Comparison of ENCODE assay signal across 8 cellular contexts in the genomic region with DNA sequence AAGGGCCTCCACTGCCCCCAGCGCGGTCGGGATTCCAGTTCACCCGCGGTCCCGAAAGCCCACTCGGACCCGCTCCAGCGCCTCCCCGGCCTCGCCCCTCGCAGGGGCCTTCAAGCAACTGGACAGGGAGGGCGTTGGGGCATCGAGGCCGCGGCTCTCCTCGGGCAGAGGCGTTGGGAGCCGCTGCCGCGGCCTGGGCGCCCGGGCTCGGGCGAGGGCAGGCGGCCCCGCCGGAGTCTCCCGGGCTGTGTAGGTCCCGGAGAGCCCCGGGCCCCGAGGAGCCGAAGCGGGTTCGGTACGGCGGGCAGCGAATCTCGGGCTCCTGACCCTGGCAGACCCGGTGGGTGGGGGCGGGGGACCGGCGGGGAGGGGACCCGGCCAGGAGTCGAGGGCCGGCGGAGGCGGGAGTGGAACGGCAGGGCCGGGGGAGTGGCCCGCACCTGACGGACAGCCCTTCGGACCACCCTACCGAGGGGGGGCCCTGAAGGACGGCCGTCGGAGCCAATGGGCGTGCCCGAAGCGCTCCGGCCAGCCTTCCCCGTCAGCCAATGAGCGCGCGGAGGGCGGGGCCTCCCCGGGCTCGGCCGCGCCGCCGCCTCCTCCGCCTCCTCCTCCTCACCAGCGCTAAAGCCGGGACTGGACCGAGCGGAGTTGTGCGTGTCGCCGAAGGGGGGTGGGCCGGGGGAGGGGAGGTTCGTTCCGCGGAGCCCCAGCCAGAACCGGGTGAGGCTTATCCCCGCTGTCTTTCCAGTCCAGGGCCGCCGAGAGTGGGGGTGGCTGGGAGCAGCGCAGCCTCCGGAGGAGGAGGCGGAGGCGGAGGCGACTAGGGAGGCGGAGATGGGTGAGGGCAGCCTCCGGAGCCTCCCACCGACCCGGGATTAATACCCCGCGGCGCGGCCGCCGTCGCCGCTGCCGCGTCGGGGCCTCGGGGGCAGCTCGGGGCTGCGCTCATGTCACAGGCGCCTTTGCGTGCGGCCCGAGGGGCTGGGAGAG. TPM values are rescaled to one million over a fixed set of nuclear protein-coding genes. Genes with fewer than 3 reads are reported as not detected.
DNase-seq lines count a peak whose midpoint lies in the region; ATAC-seq and TF ChIP-seq lines count a peak whose summit lies in the region.

ZMYM2 (plus strand) TSS at position 609 of the 993 bp plus-strand sequence. CDS start 34,346 bp downstream, outside the sequence.

- CTCF ChIA-PET in BJ (lab: Yijun Ruan, JAX), result interaction anchor here (0.5 to 1.2 kb wide), 5 partner anchors 31 to 361 kb away, joined by 3 to 4 read pairs (median 3); no protein-coding TSS in a partner anchor

- H3K27ac ChIP-seq in cingulate gyrus (ENCODE audit: low read depth, low read length), result peak within 1 kb of the TSS; percentile 92

- H3K27me3 ChIP-seq in BJ (ENCODE audit: control insufficient read depth, insufficient read depth, low read length), result no peaks in the 10 kb centered on the region

- H3K36me3 ChIP-seq in BJ (ENCODE audit: control insufficient read depth, insufficient read depth, low read length), result no peaks in the 10 kb centered on the region

- no peak for TF ChIP-seq CTCF in BJ (IDR thresholded peaks at IDR 0.05; ENCODE audit: insufficient read depth, low read depth, low read length)

- DNase-seq in BJ (ENCODE audit: low read depth) (peak; percentile 74), NCI-H526 (lab: John Stamatoyannopoulos, UW) (peak; percentile 92 to 99), kidney tubule cell (ENCODE audit: low spot score) (peak; percentile 97)
- peak; percentile 98 for DNase-seq in activated CD4-positive, alpha-beta T cell treated with anti-CD3 and anti-CD28 coated beads for 48 hours
- DNase-seq in stimulated activated CD4-positive, alpha-beta T cell treated with anti-CD3 and anti-CD28 coated beads, Interleukin-1b, Interleukin-23, amount 100 ng/mL, for 1 hour (ENCODE audit: low read depth in 2 of 2), result peak; percentile 94 to 97

- H3K4me3 ChIP-seq in BJ (ENCODE audit: low read depth, low read length), result peak within 1 kb of the TSS; percentile 74

- peak; percentile 78 for ATAC-seq in GM19328 (IDR thresholded peaks at IDR 0.05; ENCODE audit: unreplicated experiment)
- ATAC-seq in HG03469 (IDR thresholded peaks at IDR 0.05; ENCODE audit: unreplicated experiment), result peak; percentile 67

- POLR2A ChIA-PET in BJ (lab: Charles Lee), result no interaction called here

RNA-seq across cellular contexts. Expression of gene ZMYM2, which starts in this region (rescaled TPM):
- 11.6 and 29.5 TPM in 2 replicates for polyA plus RNA-seq in BJ (2011; rRNA removed)
- 22.2 and 23.1 TPM in 2 replicates for polyA minus RNA-seq in BJ (2011; rRNA and poly(A)+ RNA removed)

Comparison
In these comparisons a context has a peak if more than half of its experiments do, and no peak if none do; other contexts are left out.
1. Peak in every context shown above with its lines: DNase-seq, ATAC-seq, H3K4me3 ChIP-seq and H3K27ac ChIP-seq.